In genomic region chr1:229372251-229372650, GRCh38 we compare ENCODE assay signal across 25 cellular contexts.
"Had no signal": no experiment of that assay in that cellular context is flagged by ENCODE, and none has a peak within 500 bp of the region (broad histone marks: within the 10 kb centered on the region; RNA-seq: fewer than 3 reads in every experiment).

No MANE protein-coding gene starts in this region.

- H3K27ac ChIP-seq: colonic mucosa, neural progenitor cell, parathyroid adenoma, prostate gland, sigmoid colon, spleen, suprapubic skin, transverse colon, upper lobe of right lung, uterus had no signal

- DNase-seq: colonic mucosa; effector CD8-positive, alpha-beta T cell; endodermal cell; erythroblast; gastrocnemius medialis; head of caudate nucleus; kidney; mesenchymal stem cell; mucosa of descending colon; naive thymus-derived CD4-positive, alpha-beta T cell; right cardiac atrium; sigmoid colon; spleen; stimulated activated CD4-positive, alpha-beta T cell treated with anti-CD3 and anti-CD28 coated beads, Interleukin-4, amount 100 ng/mL, for 4 hours; stimulated activated naive B cell treated with anti-CD40 and anti-IgM and Interleukin-4, amounts not matched to agents 10 μg/mL and 1 μg/mL and 100 μg/mL, for 72 hours; stimulated activated naive CD8-positive, alpha-beta T cell treated with anti-CD3 and anti-CD28 coated beads, Interleukin-15, amount 100 ng/mL, for 72 hours; transverse colon; upper lobe of right lung; uterus had no signal

- H3K9ac ChIP-seq: neural progenitor cell, parathyroid adenoma had no signal

- H3K4me1 ChIP-seq: colonic mucosa, neural progenitor cell, parathyroid adenoma, prostate gland, sigmoid colon, suprapubic skin, transverse colon, upper lobe of right lung, uterus had no signal

- H2AFZ ChIP-seq: neural progenitor cell, parathyroid adenoma had no signal

- H3K27me3 ChIP-seq: colonic mucosa, gastrocnemius medialis, neural progenitor cell, sigmoid colon, transverse colon, upper lobe of right lung, uterus had no signal

- H3K4me3 ChIP-seq: colonic mucosa, gastrocnemius medialis, lung, mucosa of descending colon, neural progenitor cell, prostate gland, sigmoid colon, spleen, suprapubic skin, transverse colon, upper lobe of right lung, uterus had no signal

- H3K79me2 ChIP-seq: parathyroid adenoma had no signal

- H3K4me2 ChIP-seq: neural progenitor cell had no signal

- H3K9me3 ChIP-seq: colonic mucosa, gastrocnemius medialis, mucosa of descending colon, prostate gland, sigmoid colon, spleen, suprapubic skin, transverse colon, upper lobe of right lung, uterus had no signal

- H3K36me3 ChIP-seq: colonic mucosa, gastrocnemius medialis, neural progenitor cell, prostate gland, sigmoid colon, spleen, suprapubic skin, transverse colon, upper lobe of right lung, uterus had no signal

- ATAC-seq: gastrocnemius medialis; left lobe of liver; mucosa of descending colon; right cardiac atrium; stimulated activated naive B cell treated with anti-CD40 and anti-IgM and Interleukin-4, amounts not matched to agents 10 μg/mL and 1 μg/mL and 100 μg/mL, for 72 hours; stimulated activated naive CD8-positive, alpha-beta T cell treated with anti-CD3 and anti-CD28 coated beads, Interleukin-15, amount 100 ng/mL, for 72 hours had no signal
